In the genomic region with DNA sequence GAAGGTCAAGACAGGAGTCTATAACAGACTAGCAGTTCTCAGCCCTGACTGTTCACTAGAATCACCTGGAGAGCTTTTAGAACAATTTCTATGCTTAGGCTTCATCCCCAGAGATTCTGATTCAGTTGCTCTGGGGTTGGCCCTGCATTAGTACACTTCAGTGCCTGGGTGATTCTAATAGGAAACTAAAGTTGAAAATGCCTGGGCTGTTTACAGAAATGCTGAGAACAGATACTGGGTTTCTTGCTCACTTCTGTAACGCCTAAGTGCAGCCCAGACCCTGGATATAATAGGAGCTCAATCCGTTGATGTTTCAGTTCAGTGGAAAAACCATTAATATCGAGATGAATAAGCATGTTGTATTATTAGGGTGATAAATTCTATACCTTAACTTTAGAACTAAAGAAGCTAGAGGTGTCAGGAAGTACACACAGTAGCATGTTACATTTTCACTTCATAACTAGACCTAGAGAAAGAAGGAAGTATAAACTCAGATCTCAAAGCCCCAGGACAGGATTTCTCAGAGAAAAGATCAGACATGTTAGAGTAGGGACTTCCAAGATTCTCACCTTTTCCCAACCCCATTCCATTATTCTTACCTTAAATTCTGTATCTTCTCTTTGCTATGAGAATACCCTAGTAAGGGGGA, we compare ENCODE assay signal across 18 cellular contexts. TPM values are rescaled to one million over a fixed set of nuclear protein-coding genes. Genes with fewer than 3 reads are reported as not detected.
DNase-seq lines count a peak whose midpoint lies in the region; ATAC-seq and TF ChIP-seq lines count a peak whose summit lies in the region.
"Had no signal": no experiment of that assay in that cellular context is flagged by ENCODE, and none has a peak within 500 bp of the region (broad histone marks: within the 10 kb centered on the region; RNA-seq: fewer than 3 reads in every experiment).

No MANE protein-coding gene starts in this region.

- H3K27ac ChIP-seq in thyroid gland (no peak overlapping the region), left ventricle myocardium inferior (replicated peaks) (no peak overlapping the region)
- H3K27ac ChIP-seq: right atrium auricular region, stomach had no signal

- H3K4me3 ChIP-seq in thyroid gland (replicated peaks in 1 of 3) (no peak overlapping the region), left ventricle myocardium inferior (no peak overlapping the region)
- H3K4me3 ChIP-seq: HAP-1, right atrium auricular region, stomach had no signal

- no peaks in the 10 kb centered on the region for H3K27me3 ChIP-seq in thyroid gland
- no peaks in the 10 kb centered on the region for H3K27me3 ChIP-seq in left ventricle myocardium inferior (ENCODE audit: low read depth)
- H3K27me3 ChIP-seq: right atrium auricular region, stomach had no signal

- no peak for DNase-seq in stimulated activated CD4-positive, alpha-beta T cell treated with anti-CD3 and anti-CD28 coated beads, Interleukin-4, amount 100 ng/mL, for 4 hours
- DNase-seq in RPMI8226 (no peak), thyroid gland (no peak), left ventricle myocardium inferior (no peak)
- DNase-seq: MM.1S, NCI-H2171 treated with DMSO at 0.1 percent for 48 hours, OCI-M1, stomach had no signal

- ATAC-seq in GM18498 (IDR thresholded peaks at IDR 0.05; ENCODE audit: unreplicated experiment), result peak; percentile 85
- ATAC-seq in GM19452 (IDR thresholded peaks at IDR 0.05; ENCODE audit: unreplicated experiment), result peak; percentile 77
- ATAC-seq in HG02870 (IDR thresholded peaks at IDR 0.05; ENCODE audit: unreplicated experiment), result peak; percentile 71

- H3K36me3 ChIP-seq in thyroid gland (no peaks in the 10 kb centered on the region), left ventricle myocardium inferior (no peaks in the 10 kb centered on the region)
- H3K36me3 ChIP-seq: HAP-1, right atrium auricular region had no signal

- WGBS in thyroid gland, 2 donors, result 85 to 86% methylated on average over 3 of the region's 3 CpGs

- H3K9me3 ChIP-seq in thyroid gland (no peaks in the 10 kb centered on the region), left ventricle myocardium inferior (replicated peaks) (no peaks in the 10 kb centered on the region)
- H3K9me3 ChIP-seq: HAP-1, right atrium auricular region, stomach had no signal

- H3K36me3 Mint-ChIP-seq in IgD-negative memory B cell, result peaks cover 8% of the 10 kb centered on the region
- H3K36me3 Mint-ChIP-seq: brain had no signal

- peaks cover 0 to 9% (median 5%) of the 10 kb centered on the region in 3 donors for H3K4me1 Mint-ChIP-seq in IgD-negative memory B cell
- H3K4me1 Mint-ChIP-seq: brain had no signal

- H3K27ac Mint-ChIP-seq in IgD-negative memory B cell, result peak overlapping the region in 2 of 3 donors; percentile 30 to 78
- H3K27ac Mint-ChIP-seq: activated T-helper 2 cell treated with anti-CD3 and anti-CD28 coated beads, Interferon-gamma antibody, Interleukin-2, Interleukin-4, amounts not matched to agents 10 μg/mL and 5 μg/mL and 100 μg/mL, durations not matched to agents 14 hours and 24 hours and 36 hours; brain had no signal

- no peaks in the 10 kb centered on the region for H3K27me3 Mint-ChIP-seq in IgD-negative memory B cell
- H3K27me3 Mint-ChIP-seq: brain had no signal

- no peaks in the 10 kb centered on the region for H3K9me3 Mint-ChIP-seq in IgD-negative memory B cell
- H3K9me3 Mint-ChIP-seq: activated T-helper 2 cell treated with anti-CD3 and anti-CD28 coated beads, Interferon-gamma antibody, Interleukin-2, Interleukin-4, amounts not matched to agents 10 μg/mL and 5 μg/mL and 100 μg/mL, durations not matched to agents 14 hours and 24 hours and 36 hours had no signal

- TF ChIP-seq CTCF in thyroid gland (IDR thresholded peaks at IDR 0.05), result no peak
- no peak for TF ChIP-seq CTCF in left ventricle myocardium inferior (IDR thresholded peaks at IDR 0.05; ENCODE audit: borderline replicate concordance)

- intact Hi-C loops in thyroid gland (cut with DNase I) (no loop called here), left ventricle myocardium inferior (cut with micrococcal nuclease) (no loop called here)

- TF ChIP-seq POLR2A in thyroid gland (IDR thresholded peaks at IDR 0.05), result no peak

- no peak overlapping the region for H3K4me3 Mint-ChIP-seq in IgD-negative memory B cell
- H3K4me3 Mint-ChIP-seq: brain had no signal

- no peaks in the 10 kb centered on the region for H3K4me1 ChIP-seq in thyroid gland
- no peaks in the 10 kb centered on the region for H3K4me1 ChIP-seq in left ventricle myocardium inferior
- H3K4me1 ChIP-seq: HAP-1, right atrium auricular region, stomach had no signal

RNA-seq across cellular contexts. Expression of a gene that starts 20.4 kb away (rescaled TPM):
- polyA plus RNA-seq in IgD-negative memory B cell, result 1.8 TPM
- total RNA-seq in thyroid gland, result 1 to 10 TPM; 2.2 to 7.3 (median 3.5) TPM
- total RNA-seq in left ventricle myocardium inferior, result 3.1 TPM

RNA-seq across cellular contexts. Expression of a gene that starts 29.6 kb away (rescaled TPM):
- polyA plus RNA-seq in IgD-negative memory B cell, result not detected
- total RNA-seq in thyroid gland (under 1 TPM in 1 of 4 donors, not detected in 3; 0.40 TPM), left ventricle myocardium inferior (not detected)
- total RNA-seq: HT1080, right atrium auricular region had no signal
- polyA plus RNA-seq: keratinocyte, stomach had no signal

RNA-seq across cellular contexts. Expression of a gene that starts 54.2 kb away (rescaled TPM):
- 18.6 TPM for polyA plus RNA-seq in IgD-negative memory B cell
- total RNA-seq in thyroid gland (10 to 100 TPM; 12.9 to 19.8 (median 15.0) TPM), left ventricle myocardium inferior (10.3 TPM)
